ENCODE assay signal across 16 cellular contexts in genomic region chr6:35396991-35397390, GRCh38. TPM values are rescaled to one million over a fixed set of nuclear protein-coding genes. Genes with fewer than 3 reads are reported as not detected.
A peak's percentile ranks its signal among the peaks of the same experiment; 100 is the strongest.
DNase-seq lines count a peak whose midpoint lies in the region; ATAC-seq and TF ChIP-seq lines count a peak whose summit lies in the region.
"Had no signal": no experiment of that assay in that cellular context is flagged by ENCODE, and none has a peak within 500 bp of the region (broad histone marks: within the 10 kb centered on the region; RNA-seq: fewer than 3 reads in every experiment).

No MANE protein-coding gene starts in this region.

- ATAC-seq in WTC11 (no peak), HG03565 (IDR thresholded peaks at IDR 0.05; ENCODE audit: unreplicated experiment) (no peak), HG03354 (IDR thresholded peaks at IDR 0.05; ENCODE audit: poor library complexity, severe bottlenecking, unreplicated experiment) (no peak)
- ATAC-seq: activated CD4-positive, CD25-positive, alpha-beta regulatory T cell treated with anti-CD3 and anti-CD28 coated beads, Interleukin-2, amount 50 U/mL, for 24 hours had no signal

- CTCF ChIA-PET in WTC11 (lab: Charles Lee): interaction anchor here (1.0 kb wide), 1 partner anchor 9 kb away, joined by 3 read pairs; no protein-coding TSS in a partner anchor

- peaks cover 26% of the 10 kb centered on the region for H3K4me1 Mint-ChIP-seq in WTC11

- peak overlapping the region; percentile 64 for H3K27ac Mint-ChIP-seq in WTC11
- H3K27ac Mint-ChIP-seq: B cell had no signal

- no peak for TF ChIP-seq CTCF in AG10803 (conservative IDR thresholded peaks at IDR 0.05; ENCODE audit: low read length)
- no peak for TF ChIP-seq CTCF in WTC11 (IDR thresholded peaks at IDR 0.05)

- H3K9me3 Mint-ChIP-seq in WTC11: peaks cover 10% of the 10 kb centered on the region

- no peak overlapping the region for H3K4me3 ChIP-seq in AG10803 (ENCODE audit: low read length)
- H3K4me3 ChIP-seq: HAP-1 had no signal

- no peaks in the 10 kb centered on the region for H3K27me3 Mint-ChIP-seq in WTC11 (ENCODE audit: low read depth)
- H3K27me3 Mint-ChIP-seq: B cell had no signal

- H3K36me3 Mint-ChIP-seq in WTC11: peaks cover 7% of the 10 kb centered on the region

- no peak overlapping the region for H3K4me3 Mint-ChIP-seq in WTC11
- H3K4me3 Mint-ChIP-seq: B cell had no signal

- DNase-seq in AG10803 (ENCODE audit: low read depth): peak; percentile 10
- DNase-seq in HCEC 1CT: peak; percentile 43
- no peak for DNase-seq in WTC11 (ENCODE audit: low spot score)
- peak; percentile 83 for DNase-seq in kidney tubule cell (ENCODE audit: low spot score)
- no peak for DNase-seq in activated gamma-delta T cell treated with Interleukin-2 at 50 U/mL for 16 hours
- no peak for DNase-seq in NCI-H510A treated with DMSO at 0.1 percent for 48 hours (lab: John Stamatoyannopoulos, UW)
- DNase-seq: anterior cingulate cortex, DMS53, NCI-H1436 treated with DMSO at 0.1 percent for 48 hours, NCI-H524 treated with DMSO at 0.1 percent for 48 hours, SW 1271 had no signal

- POLR2A ChIA-PET in WTC11 (lab: Charles Lee): no interaction called here

TF ChIP-seq in WTC11, 78 proteins besides CTCF, POLR2A, EP300 and RAD21:
- no peak for TF ChIP-seq ERG (CRISPR knock-in tag; IDR thresholded peaks at IDR 0.05)
- no peak for TF ChIP-seq STAT6 (CRISPR knock-in tag; conservative IDR thresholded peaks at IDR 0.05; ENCODE audit: low read depth)
- TF ChIP-seq ZNF281 (CRISPR knock-in tag; IDR thresholded peaks at IDR 0.05): no peak
- TF ChIP-seq ZNF396 (CRISPR knock-in tag; IDR thresholded peaks at IDR 0.05; ENCODE audit: borderline replicate concordance): no peak
- TF ChIP-seq ZNF423 (CRISPR knock-in tag; IDR thresholded peaks at IDR 0.05): no peak
- no peak for TF ChIP-seq TEAD4 (CRISPR knock-in tag; IDR thresholded peaks at IDR 0.05)
- no peak for TF ChIP-seq NR2C2 (CRISPR knock-in tag; IDR thresholded peaks at IDR 0.05)
- TF ChIP-seq PRRX2 (CRISPR knock-in tag; IDR thresholded peaks at IDR 0.05): no peak
- TF ChIP-seq ETV6 (CRISPR knock-in tag; IDR thresholded peaks at IDR 0.05): no peak
- TF ChIP-seq KAT7 (CRISPR knock-in tag; IDR thresholded peaks at IDR 0.05; ENCODE audit: borderline replicate concordance): no peak

RNA-seq across cellular contexts. Expression of gene PPARD, which starts 54.6 kb away (rescaled TPM):
- total RNA-seq in WTC11 (2021): 14.7 to 17.1 TPM (median 16.8 TPM) in 3 replicates

RNA-seq across cellular contexts. Expression of gene FANCE, which starts 55.1 kb away (rescaled TPM):
- total RNA-seq in WTC11 (2021): 15.7 to 22.3 TPM (median 17.6 TPM) in 3 replicates

Comparison
In these comparisons a context has a peak if more than half of its experiments do, and no peak if none do; other contexts are left out.
1. DNase-seq: peak in AG10803 (single experiment), HCEC 1CT (single experiment) and kidney tubule cell (single experiment); none in WTC11 (single experiment), activated gamma-delta T cell treated with Interleukin-2 at 50 U/mL for 16 hours (single experiment) and NCI-H510A treated with DMSO at 0.1 percent for 48 hours (single experiment).